ENCODE assay signal across 11 cellular contexts in the genomic region with DNA sequence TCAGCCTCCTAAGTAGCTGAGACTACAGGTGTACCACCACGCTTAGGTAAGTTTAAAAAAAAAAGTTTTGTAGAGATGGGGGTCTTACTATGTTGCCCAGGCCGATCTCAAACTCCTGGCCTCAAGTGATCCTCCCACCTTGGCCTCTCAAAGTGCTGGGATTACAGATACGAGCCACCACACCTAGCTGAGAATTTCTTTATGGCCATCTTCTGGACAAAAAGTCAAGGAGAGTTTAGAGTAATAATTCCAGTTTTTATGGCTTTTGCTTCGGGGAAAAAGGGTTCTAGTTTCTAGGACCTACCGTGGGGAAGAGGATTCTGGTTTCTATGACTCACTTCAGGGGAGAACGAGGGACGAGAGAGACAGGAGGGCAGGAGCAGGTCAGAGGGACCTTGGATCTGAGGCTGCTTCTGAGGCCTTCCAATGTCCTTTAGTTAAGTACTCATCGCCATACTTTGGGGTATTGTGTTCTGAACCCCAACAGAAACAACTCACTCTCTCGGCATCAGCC.
A peak's percentile ranks its signal among the peaks of the same experiment; 100 is the strongest.
DNase-seq lines count a peak whose midpoint lies in the region; ATAC-seq and TF ChIP-seq lines count a peak whose summit lies in the region.
"Had no signal": no experiment of that assay in that cellular context is flagged by ENCODE, and none has a peak within 500 bp of the region (broad histone marks: within the 10 kb centered on the region; RNA-seq: fewer than 3 reads in every experiment).

No MANE protein-coding gene starts in this region.

- CTCF ChIA-PET in HCT116 (lab: Charles Lee) = no interaction called here

- no peaks in the 10 kb centered on the region for H3K36me3 ChIP-seq in BLaER1 treated with 17β-estradiol and CSF1 and Interleukin-3, amounts not matched to agents 10 nM and 100 nM
- no peaks in the 10 kb centered on the region for H3K36me3 ChIP-seq in HCT116 (ENCODE audit: control insufficient read depth in 1 of 2, insufficient read depth in 2 of 2, low read length in 2 of 2)
- H3K36me3 ChIP-seq in ascending aorta = no peaks in the 10 kb centered on the region
- no peaks in the 10 kb centered on the region for H3K36me3 ChIP-seq in mucosa of descending colon (ENCODE audit: low read depth)
- H3K36me3 ChIP-seq: vagina had no signal

- H4K20me1 ChIP-seq in BLaER1 treated with 17β-estradiol and CSF1 and Interleukin-3, amounts not matched to agents 10 nM and 100 nM = no peaks in the 10 kb centered on the region
- no peaks in the 10 kb centered on the region for H4K20me1 ChIP-seq in HCT116 (ENCODE audit: insufficient read depth)

- H3K27me3 ChIP-seq in BLaER1 treated with 17β-estradiol and CSF1 and Interleukin-3, amounts not matched to agents 10 nM and 100 nM = no peaks in the 10 kb centered on the region
- H3K27me3 ChIP-seq in HCT116 (ENCODE audit: insufficient read depth, low read length) (no peaks in the 10 kb centered on the region), ascending aorta (no peaks in the 10 kb centered on the region)
- H3K27me3 ChIP-seq: vagina had no signal

- peak overlapping the region in 2 of 10 experiments; percentile 1 to 44; a peak in 2 of 20 replicates for H3K4me3 ChIP-seq in BLaER1 treated with 17β-estradiol and CSF1 and Interleukin-3, amounts not matched to agents 10 nM and 100 nM
- peak overlapping the region in 1 of 2 experiments; percentile 32; a peak in 1 of 4 replicates for H3K4me3 ChIP-seq in HCT116 (replicated peaks in 1 of 2; ENCODE audit: low read depth in 1 of 2, low read length in 2 of 2)
- H3K4me3 ChIP-seq in ascending aorta = no peak overlapping the region
- no peak overlapping the region for H3K4me3 ChIP-seq in mucosa of descending colon
- H3K4me3 ChIP-seq: vagina had no signal

- H3K4me2 ChIP-seq in BLaER1 treated with 17β-estradiol and CSF1 and Interleukin-3, amounts not matched to agents 10 nM and 100 nM = peak overlapping the region in 10 of 11 experiments; percentile 3 to 93 (median 78); a peak in 17 of 22 replicates
- peak overlapping the region; percentile 67 for H3K4me2 ChIP-seq in HCT116 (ENCODE audit: low read length)

- H3K27ac ChIP-seq in BLaER1 treated with 17β-estradiol and CSF1 and Interleukin-3, amounts not matched to agents 10 nM and 100 nM = peak overlapping the region in 9 of 11 experiments; percentile 36 to 96 (median 79); a peak in 15 of 22 replicates
- H3K27ac ChIP-seq in HCT116 (ENCODE audit: low read depth, low read length) = peak overlapping the region; percentile 97
- peak overlapping the region; percentile 14 to 56 for H3K27ac ChIP-seq in ascending aorta
- H3K27ac ChIP-seq: vagina had no signal

- H3K9me3 ChIP-seq in BLaER1 treated with 17β-estradiol and CSF1 and Interleukin-3, amounts not matched to agents 10 nM and 100 nM (replicated peaks in 1 of 11) = peaks cover 0 to 19% (median 0%) of the 10 kb centered on the region in 11 experiments; a peak in 8 of 22 replicates
- no peaks in the 10 kb centered on the region for H3K9me3 ChIP-seq in HCT116 (ENCODE audit: control insufficient read depth in 1 of 2, insufficient read depth in 1 of 2, low read depth in 1 of 2, low read length in 2 of 2)
- H3K9me3 ChIP-seq in ascending aorta = no peaks in the 10 kb centered on the region
- H3K9me3 ChIP-seq in mucosa of descending colon = no peaks in the 10 kb centered on the region
- H3K9me3 ChIP-seq: vagina had no signal

- TF ChIP-seq POLR2A in HCT116 (IDR thresholded peaks at IDR 0.05; ENCODE audit: borderline replicate concordance, extremely low read depth, insufficient read depth, insufficient read length) = no peak

- H3K9ac ChIP-seq in BLaER1 treated with 17β-estradiol and CSF1 and Interleukin-3, amounts not matched to agents 10 nM and 100 nM = peak overlapping the region in 6 of 11 experiments; percentile 53 to 84 (median 67); a peak in 12 of 22 replicates
- peak overlapping the region; percentile 69 for H3K9ac ChIP-seq in HCT116 (ENCODE audit: low read length)

- H2AFZ ChIP-seq in HCT116 (ENCODE audit: low read depth, low read length, poor library complexity, severe bottlenecking) = no peak overlapping the region

- H3K4me1 ChIP-seq in BLaER1 treated with 17β-estradiol and CSF1 and Interleukin-3, amounts not matched to agents 10 nM and 100 nM = peaks cover 0 to 92% (median 47%) of the 10 kb centered on the region in 10 experiments; a peak in 17 of 20 replicates
- peaks cover 76 to 88% of the 10 kb centered on the region in 2 experiments for H3K4me1 ChIP-seq in HCT116 (ENCODE audit: control insufficient read depth in 1 of 2, insufficient read depth in 2 of 2, low read length in 2 of 2)
- peaks cover 3 to 20% of the 10 kb centered on the region in 2 donors for H3K4me1 ChIP-seq in ascending aorta
- peaks cover 45% of the 10 kb centered on the region for H3K4me1 ChIP-seq in mucosa of descending colon (ENCODE audit: low read depth)

- TF ChIP-seq RAD21 in HCT116 (IDR thresholded peaks at IDR 0.05; ENCODE audit: low read depth) = no peak

- no TSS peak for BruUV-seq in HCT116 (replicated peaks; lab: Mats Ljungman, UMichigan)

- H3K79me2 ChIP-seq in HCT116 (ENCODE audit: insufficient read depth, low read length) = no peaks in the 10 kb centered on the region

- DNase-seq in HCT116 (ENCODE audit: low read depth, low spot score) (no peak), ascending aorta (ENCODE audit: low spot score in 2 of 2) (no peak), mucosa of descending colon (peak in 1 of 3 donors; percentile 43), cortex of kidney (lab: John Stamatoyannopoulos, UW) (no peak), ureter (ENCODE audit: low spot score) (no peak), globus pallidus (ENCODE audit: low spot score) (no peak), COR-L47 (lab: John Stamatoyannopoulos, UW) (no peak)
- DNase-seq: effector CD8-positive, alpha-beta T cell; NCI-H510A had no signal

- RAD21 ChIA-PET in HCT116 (lab: Charles Lee; ENCODE audit: low non-redundant PET in 1 of 2, low total read pairs in 2 of 2, uncharacterized antibody in 2 of 2, unreplicated experiment in 2 of 2) = no interaction called here

- H3K9me2 ChIP-seq in HCT116 (ENCODE audit: insufficient read depth) = no peaks in the 10 kb centered on the region

- intact Hi-C loops in HCT116 (cut with micrococcal nuclease) = loop anchor here (1.0 to 10.0 kb wide), 5 partner anchors 31 to 199 kb away; a partner anchor contains a TSS
- intact Hi-C loops in ascending aorta (cut with DNase I) = no loop called here
- intact Hi-C loops in mucosa of descending colon (cut with DNase I, micrococcal nuclease) = no loop called here

- TF ChIP-seq CTCF in HCT116 (IDR thresholded peaks at IDR 0.05 in 2 of 3, conservative IDR thresholded peaks at IDR 0.05 in 1 of 3; ENCODE audit: borderline replicate concordance in 1 of 3, insufficient read depth in 1 of 3, low read depth in 2 of 3, low read length in 2 of 3) (no peak), ascending aorta (IDR thresholded peaks at IDR 0.05) (no peak), mucosa of descending colon (IDR thresholded peaks at IDR 0.05) (no peak)

- peak; percentile 35 for ATAC-seq in HCT116
- ATAC-seq in mucosa of descending colon = peak; percentile 63

- POLR2A ChIA-PET in HCT116 (lab: Charles Lee) = interaction anchor here (1.8 to 30.6 kb wide), 7 partner anchors 10 to 68 kb away, joined by 5 to 680 read pairs (median 23); a partner anchor contains a TSS

TF ChIP-seq in HCT116, 20 proteins besides CTCF, POLR2A, EP300 and RAD21:
- TF ChIP-seq ELF1 (IDR thresholded peaks at IDR 0.05; ENCODE audit: borderline replicate concordance, low read depth) (no peak), EZH2phosphoT487 (IDR thresholded peaks at IDR 0.05; ENCODE audit: borderline replicate concordance) (no peak), CBX3 (IDR thresholded peaks at IDR 0.05; ENCODE audit: low read depth) (no peak), ZFX (IDR thresholded peaks at IDR 0.05) (no peak), YY1 (IDR thresholded peaks at IDR 0.05; ENCODE audit: extremely low read depth, insufficient replicate concordance, low read depth, low read length) (no peak), SIN3A (IDR thresholded peaks at IDR 0.05; ENCODE audit: low read depth) (no peak), EGR1 (IDR thresholded peaks at IDR 0.05; ENCODE audit: low read depth) (no peak), FOSL1 (IDR thresholded peaks at IDR 0.05; ENCODE audit: low read depth) (no peak)
- TF ChIP-seq, protein P1, sequence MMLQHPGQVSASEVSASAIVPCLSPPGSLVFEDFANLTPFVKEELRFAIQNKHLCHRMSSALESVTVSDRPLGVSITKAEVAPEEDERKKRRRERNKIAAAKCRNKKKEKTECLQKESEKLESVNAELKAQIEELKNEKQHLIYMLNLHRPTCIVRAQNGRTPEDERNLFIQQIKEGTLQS (IDR thresholded peaks at IDR 0.05) = no peak
- TF ChIP-seq, protein P2, sequence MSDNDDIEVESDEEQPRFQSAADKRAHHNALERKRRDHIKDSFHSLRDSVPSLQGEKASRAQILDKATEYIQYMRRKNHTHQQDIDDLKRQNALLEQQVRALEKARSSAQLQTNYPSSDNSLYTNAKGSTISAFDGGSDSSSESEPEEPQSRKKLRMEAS (IDR thresholded peaks at IDR 0.05) = no peak
TF ChIP-seq in HCT116: peak in this region for 0.

Comparison
In these comparisons a context has a peak if more than half of its experiments do, and no peak if none do; other contexts are left out.
1. H3K27ac ChIP-seq: peak in every context shown above with its lines; median percentile 97 in HCT116; 79 in BLaER1 treated with 17β-estradiol and CSF1 and Interleukin-3, amounts not matched to agents 10 nM and 100 nM; 35 in ascending aorta.